ENCODE assay signal across 15 cellular contexts in the genomic region with DNA sequence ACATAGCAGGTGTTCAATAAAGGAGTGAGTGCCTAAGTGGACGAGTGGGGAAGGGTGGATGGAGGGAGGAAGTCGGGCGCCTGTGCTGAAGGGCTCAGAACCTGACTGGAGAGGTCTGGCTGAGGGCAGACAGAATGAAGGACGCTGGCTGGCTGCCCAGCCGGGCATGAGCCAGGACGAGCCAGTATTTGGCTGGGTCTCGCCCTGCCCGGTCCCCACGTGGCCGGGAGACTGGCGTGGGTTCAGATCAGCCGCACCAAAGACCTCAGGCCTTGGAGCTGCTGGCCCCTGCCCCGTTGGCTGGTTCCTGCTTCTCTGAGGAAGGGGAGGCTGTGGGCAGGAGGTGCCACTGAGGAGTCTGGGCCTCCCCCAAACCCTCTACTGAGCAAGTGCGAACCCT.
"Had no signal": no experiment of that assay in that cellular context is flagged by ENCODE, and none has a peak within 500 bp of the region (broad histone marks: within the 10 kb centered on the region; RNA-seq: fewer than 3 reads in every experiment).

No MANE protein-coding gene starts in this region.

- DNase-seq: activated CD4-positive, alpha-beta T cell treated with anti-CD3 and anti-CD28 coated beads, Interleukin-2, amount 10 ng/mL, durations not matched to agents 7 days and 5 days; activated CD4-positive, CD25-positive, alpha-beta regulatory T cell; activated CD8-positive, alpha-beta memory T cell treated with anti-CD3 and anti-CD28 coated beads for 24 hours; activated naive CD4-positive, alpha-beta T cell treated with anti-CD3 and anti-CD28 coated beads for 36 hours; central memory CD4-positive, alpha-beta T cell; cortex of kidney; effector CD8-positive, alpha-beta T cell; foreskin melanocyte; kidney; naive B cell; stimulated activated CD4-positive, alpha-beta T cell treated with anti-CD3 and anti-CD28 coated beads, Interleukin-15, amount 100 ng/mL, for 24 hours; stimulated activated CD4-positive, alpha-beta T cell treated with anti-CD3 and anti-CD28 coated beads, Interleukin-4, amount 100 ng/mL, for 24 hours; testis had no signal

- H3K27me3 ChIP-seq: testis, vagina had no signal

- H3K36me3 ChIP-seq: vagina had no signal

- H3K27ac ChIP-seq: testis, vagina had no signal

- H3K4me1 ChIP-seq: testis, vagina had no signal

- H3K4me3 ChIP-seq: lung, testis, vagina had no signal

- H3K9me3 ChIP-seq: testis, vagina had no signal
